1 cellular context compared by ENCODE assay signal in genomic region chr6:10521104-10521808, GRCh38.
TF ChIP-seq lines count a peak whose summit lies in the region.

TSS of gene GCNT2 (plus strand) at chr6:10521351. CDS start at chr6:10528912, 7,561 bp downstream.

TF ChIP-seq in K562, 482 proteins besides CTCF, POLR2A, EP300 and RAD21 (continued from another document and continues in another):
- TF ChIP-seq SRSF9 (IDR thresholded peaks at IDR 0.05; ENCODE audit: borderline replicate concordance, low read depth, low read length) (no peak), ATF7 (IDR thresholded peaks at IDR 0.05) (0 out of 2 replicates have a peak, but pooled peaks have one; percentile 20), HDAC3 (IDR thresholded peaks at IDR 0.05; ENCODE audit: borderline replicate concordance, partially characterized antibody) (no peak), SOX6 (IDR thresholded peaks at IDR 0.05) (peak; percentile 19; the same call in 1 of the 2 replicates), KLF10 (CRISPR knock-in tag; IDR thresholded peaks at IDR 0.05) (no peak), ATF3 (IDR thresholded peaks at IDR 0.05) (peak; percentile 38; the same call in 1 of the 2 replicates), ATF3 (CRISPR knock-in tag; conservative IDR thresholded peaks at IDR 0.05) (no peak), CREB3L1 (IDR thresholded peaks at IDR 0.05; ENCODE audit: borderline replicate concordance, low read depth) (no peak), TSHZ1 (CRISPR knock-in tag; IDR thresholded peaks at IDR 0.05) (no peak), THRAP3 (IDR thresholded peaks at IDR 0.05; ENCODE audit: borderline replicate concordance) (no peak), ZNF592 (IDR thresholded peaks at IDR 0.05) (peak; percentile 52), ZBTB9 (CRISPR knock-in tag; IDR thresholded peaks at IDR 0.05) (0 out of 2 replicates have a peak, but pooled peaks have one; percentile 9), BRD9 (IDR thresholded peaks at IDR 0.05; ENCODE audit: low read depth, partially characterized antibody) (no peak), ZNF175 (CRISPR knock-in tag; IDR thresholded peaks at IDR 0.05; ENCODE audit: low read depth) (peak; percentile 64), RFX7 (CRISPR knock-in tag; IDR thresholded peaks at IDR 0.05) (no peak), U2AF1 (optimal IDR thresholded peaks at IDR 0.05; ENCODE audit: low read depth, low read length) (no peak), IRF9 (tag; IDR thresholded peaks at IDR 0.05) (no peak), BCL6 (CRISPR knock-in tag; IDR thresholded peaks at IDR 0.05) (no peak), NFE2 (IDR thresholded peaks at IDR 0.05; ENCODE audit: low read depth) (no peak), CXXC5 (CRISPR knock-in tag; IDR thresholded peaks at IDR 0.05) (0 out of 2 replicates have a peak, but pooled peaks have one; percentile 7), JUN (IDR thresholded peaks at IDR 0.05; ENCODE audit: borderline replicate concordance, low read depth, low read length) (no peak), JUN (CRISPR knock-in tag; IDR thresholded peaks at IDR 0.05; ENCODE audit: borderline replicate concordance) (no peak), ZFPM2 (CRISPR knock-in tag; IDR thresholded peaks at IDR 0.05) (no peak), SMARCA4 (IDR thresholded peaks at IDR 0.05) (peak; percentile 13; the same call in 1 of the 2 replicates), SIN3B (IDR thresholded peaks at IDR 0.05; ENCODE audit: low read depth) (no peak), ATF1 (CRISPR knock-in tag; IDR thresholded peaks at IDR 0.05) (no peak), ATF1 (tag; IDR thresholded peaks at IDR 0.05) (peak; percentile 13; the same call in 1 of the 2 replicates), CBX2 (IDR thresholded peaks at IDR 0.05; ENCODE audit: insufficient read depth, low read length, poor library complexity, severe bottlenecking) (no peak), MXD1 (CRISPR knock-in tag; IDR thresholded peaks at IDR 0.05; ENCODE audit: borderline replicate concordance, poor library complexity, severe bottlenecking) (no peak), HMG20B (CRISPR knock-in tag; IDR thresholded peaks at IDR 0.05) (no peak), TEAD1 (CRISPR knock-in tag; IDR thresholded peaks at IDR 0.05) (peak in 1 of 2 experiments; percentile 83; a peak in 1 of 4 replicates), CREM (IDR thresholded peaks at IDR 0.05; ENCODE audit: low read depth) (no peak), MGA (IDR thresholded peaks at IDR 0.05) (no peak)
